In genomic region chr15:94306700-94307650, GRCh38 we compare ENCODE assay signal across 8 cellular contexts.
DNase-seq lines count a peak whose midpoint lies in the region; ATAC-seq, FAIRE-seq and TF ChIP-seq lines count a peak whose summit lies in the region.

No MANE protein-coding gene starts in this region.

- H3K4me3 Mint-ChIP-seq in mesothelial cell of epicardium (no peak overlapping the region), glutamatergic neuron (ENCODE audit: unreplicated experiment) (no peak overlapping the region)

- H3K9me3 Mint-ChIP-seq in mesothelial cell of epicardium (peaks cover 7% of the 10 kb centered on the region), glutamatergic neuron (ENCODE audit: unreplicated experiment) (no peaks in the 10 kb centered on the region)

- H3K9me1 ChIP-seq in K562 (ENCODE audit: control insufficient read depth, insufficient read depth, low read length): no peaks in the 10 kb centered on the region

- no peaks in the 10 kb centered on the region for H3K27me3 ChIP-seq in K562 (ENCODE audit: control insufficient read depth in 2 of 2, insufficient read depth in 2 of 2, low read length in 2 of 2)

- no peak overlapping the region for H3K4me2 ChIP-seq in K562 (ENCODE audit: insufficient read depth, low read length)

- no peaks in the 10 kb centered on the region for H4K20me1 ChIP-seq in K562 (replicated peaks; ENCODE audit: control insufficient read depth, insufficient read depth, low read length)

- H3K4me1 Mint-ChIP-seq in mesothelial cell of epicardium: no peaks in the 10 kb centered on the region
- H3K4me1 Mint-ChIP-seq in glutamatergic neuron (ENCODE audit: low read depth, unreplicated experiment): no peaks in the 10 kb centered on the region

- TF ChIP-seq CTCF in K562 (IDR thresholded peaks at IDR 0.05 in 2 of 3, conservative IDR thresholded peaks at IDR 0.05 in 1 of 3; ENCODE audit: insufficient read depth in 2 of 3, low read depth in 1 of 3, low read length in 3 of 3): no peak
- TF ChIP-seq CTCF in mesothelial cell of epicardium (IDR thresholded peaks at IDR 0.05; ENCODE audit: unreplicated experiment): no peak
- TF ChIP-seq CTCF in glutamatergic neuron (IDR thresholded peaks at IDR 0.05; ENCODE audit: partially characterized antibody, unreplicated experiment): no peak

- intact Hi-C loops in K562 (cut with micrococcal nuclease): no loop called here

- H3K9ac ChIP-seq in K562 (ENCODE audit: insufficient read depth in 1 of 2, low read depth in 2 of 2, low read length in 2 of 2): no peak overlapping the region

- POLR2A ChIA-PET in K562 (lab: Yijun Ruan, JAX): no interaction called here

- FAIRE-seq in K562 (lab: Jason Lieb, UNC): no peak

- H3K79me2 ChIP-seq in K562 (ENCODE audit: control insufficient read depth, insufficient read depth, low read length): no peaks in the 10 kb centered on the region

- peaks cover 13% of the 10 kb centered on the region for H3K36me3 Mint-ChIP-seq in mesothelial cell of epicardium
- peaks cover 4% of the 10 kb centered on the region for H3K36me3 Mint-ChIP-seq in glutamatergic neuron (ENCODE audit: unreplicated experiment)

- no peak overlapping the region for H2AFZ ChIP-seq in K562 (ENCODE audit: low read depth, low read length)

- DNase-seq in K562 (ENCODE audit: extremely low read depth in 1 of 4, low spot score in 3 of 4): no peak
- DNase-seq in mesothelial cell of epicardium (ENCODE audit: low spot score in 2 of 2, unreplicated experiment in 2 of 2): no peak
- no peak for DNase-seq in NCI-H2227 (lab: John Stamatoyannopoulos, UW; ENCODE audit: unreplicated experiment)
- DNase-seq in nucleus accumbens (lab: John Stamatoyannopoulos, UW): no peak
- no peak for DNase-seq in glutamatergic neuron

- TF ChIP-seq EP300 in K562 (IDR thresholded peaks at IDR 0.05; ENCODE audit: low read length): no peak

- H3K27ac ChIP-seq in K562 (ENCODE audit: extremely low read depth, low read depth, low read length): no peak overlapping the region

- TF ChIP-seq POLR2A in K562 (conservative IDR thresholded peaks at IDR 0.05): no peak

- CTCF ChIA-PET in K562 (lab: Yijun Ruan, JAX; ENCODE audit: low intra/inter-chr PET ratio): no interaction called here

- H3K27me3 Mint-ChIP-seq in mesothelial cell of epicardium (ENCODE audit: low read depth) (no peaks in the 10 kb centered on the region), glutamatergic neuron (ENCODE audit: unreplicated experiment) (no peaks in the 10 kb centered on the region)

- 3% methylated on average over 11 of the region's 13 CpGs for WGBS in K562 (ENCODE audit: insufficient coverage, low coverage, missing lambda C conversion rate)

- ATAC-seq in GM21360 (IDR thresholded peaks at IDR 0.05; ENCODE audit: unreplicated experiment): peak; percentile 95
- peak; percentile 86 for ATAC-seq in HG03571 (IDR thresholded peaks at IDR 0.05; ENCODE audit: unreplicated experiment)
- ATAC-seq in K562: no peak

- BruUV-seq in K562 (replicated peaks; lab: Mats Ljungman, UMichigan): no TSS peak

- TF ChIP-seq RAD21 in K562 (CRISPR knock-in tag; conservative IDR thresholded peaks at IDR 0.05 in 1 of 2, IDR thresholded peaks at IDR 0.05 in 1 of 2): no peak

- H3K9me3 ChIP-seq in K562 (replicated peaks; ENCODE audit: control insufficient read depth, insufficient read depth, low read depth, low read length): no peaks in the 10 kb centered on the region

- no peak overlapping the region for H3K27ac Mint-ChIP-seq in mesothelial cell of epicardium
- no peak overlapping the region for H3K27ac Mint-ChIP-seq in glutamatergic neuron (ENCODE audit: unreplicated experiment)

- H3K4me3 ChIP-seq in GM08714 (ENCODE audit: low read length) (peak overlapping the region; percentile 17; the same call in 1 of the 2 replicates), K562 (no peak overlapping the region)

- in situ Hi-C loops in K562 (cut with MboI): loop anchor here (25.0 kb wide), 1 partner anchor 1270 kb away; no protein-coding TSS in a partner anchor

- H3K36me3 ChIP-seq in K562 (ENCODE audit: control insufficient read depth, insufficient read depth, low read length): no peaks in the 10 kb centered on the region

- H3K4me1 ChIP-seq in K562 (replicated peaks in 1 of 2; ENCODE audit: control insufficient read depth in 2 of 2, insufficient read depth in 2 of 2, low read length in 2 of 2): no peaks in the 10 kb centered on the region

TF ChIP-seq in K562, 482 proteins besides CTCF, POLR2A, EP300 and RAD21:
- TF ChIP-seq ATF7 (IDR thresholded peaks at IDR 0.05): peak; percentile 19; the same call in 1 of the 2 replicates
- no peak for TF ChIP-seq MYNN (IDR thresholded peaks at IDR 0.05)
- no peak for TF ChIP-seq MYNN (CRISPR knock-in tag; IDR thresholded peaks at IDR 0.05)
- 0 out of 2 replicates have a peak, but pooled peaks have one; percentile 13 for TF ChIP-seq ATF3 (IDR thresholded peaks at IDR 0.05)
- no peak for TF ChIP-seq ATF3 (CRISPR knock-in tag; conservative IDR thresholded peaks at IDR 0.05)
